In genomic region chr14:93430319-93430801, GRCh38 we compare ENCODE assay signal across 10 cellular contexts. TPM values are rescaled to one million over a fixed set of nuclear protein-coding genes. Genes with fewer than 3 reads are reported as not detected.
DNase-seq lines count a peak whose midpoint lies in the region; ATAC-seq, FAIRE-seq and TF ChIP-seq lines count a peak whose summit lies in the region.
"Had no signal": no experiment of that assay in that cellular context is flagged by ENCODE, and none has a peak within 500 bp of the region (broad histone marks: within the 10 kb centered on the region; RNA-seq: fewer than 3 reads in every experiment).

No MANE protein-coding gene starts in this region.

- H3K27ac ChIP-seq in heart right ventricle (no peak overlapping the region), WERI-Rb-1 (peak overlapping the region; percentile 74)

- peaks cover 0 to 25% (median 19%) of the 10 kb centered on the region in 11 donors for H3K9me3 ChIP-seq in heart right ventricle
- no peaks in the 10 kb centered on the region for H3K9me3 ChIP-seq in WERI-Rb-1 (ENCODE audit: severe bottlenecking)

- TF ChIP-seq CTCF in heart right ventricle (IDR thresholded peaks at IDR 0.05) (no peak), WERI-Rb-1 (IDR thresholded peaks at IDR 0.05; ENCODE audit: low read depth, low read length) (no peak)

- in situ Hi-C loops in KBM-7 (cut with MboI; ENCODE audit: low pct_unique_long_range_greater_than_20kb, low sequenced_read_pairs), result no loop called here

- H3K36me3 ChIP-seq in heart right ventricle (no peaks in the 10 kb centered on the region), WERI-Rb-1 (no peaks in the 10 kb centered on the region)

- H3K4me1 ChIP-seq in heart right ventricle, result peaks cover 0 to 11% (median 4%) of the 10 kb centered on the region in 9 donors

- intact Hi-C loops in heart right ventricle (cut with DNase I) (no loop called here), cardiac septum (cut with DNase I) (no loop called here)

- H3K27me3 ChIP-seq in heart right ventricle, result peaks cover 0 to 56% (median 33%) of the 10 kb centered on the region in 7 donors
- no peaks in the 10 kb centered on the region for H3K27me3 ChIP-seq in WERI-Rb-1 (ENCODE audit: insufficient read depth, low read depth, severe bottlenecking)

- no peak for DNase-seq in heart right ventricle
- no peak for DNase-seq in cardiac septum (ENCODE audit: low spot score)
- peak; percentile 91 for DNase-seq in WERI-Rb-1
- DNase-seq in iPS-NIHi11 (ENCODE audit: low spot score), result peak; percentile 83
- DNase-seq in urothelium cell line (ENCODE audit: low spot score), result peak; percentile 30
- DNase-seq in activated CD4-positive, alpha-beta T cell treated with anti-CD3 and anti-CD28 coated beads for 48 hours, result no peak
- no peak for DNase-seq in KBM-7
- DNase-seq: activated T-cell treated with anti-CD3 and anti-CD28 coated beads, Interleukin-2, amount 50 U/mL, for 24 hours had no signal

- H3K4me3 ChIP-seq in heart right ventricle (peak overlapping the region in 9 of 10 donors; percentile 9 to 42 (median 37)), WERI-Rb-1 (ENCODE audit: low read depth, low read length) (peak overlapping the region; percentile 72)

- WGBS in heart right ventricle, 2 donors, result 1% methylated on average over 36 of the region's 36 CpGs

- ATAC-seq in heart right ventricle, result no peak
- ATAC-seq in HG02852 (IDR thresholded peaks at IDR 0.05; ENCODE audit: unreplicated experiment), result no peak

- FAIRE-seq in urothelium cell line (lab: Jason Lieb, UNC), result no peak

RNA-seq across cellular contexts. Expression of gene UNC79, which starts 0.4 kb away (rescaled TPM):
- total RNA-seq in heart right ventricle (under 1 TPM; 0.32 to 0.89 (median 0.45) TPM), cardiac septum (0.51 TPM)
- polyA plus RNA-seq in heart right ventricle, result under 1 TPM; 0.01 to 0.07 TPM
- total RNA-seq: lung microvascular endothelial cell had no signal

Comparison
In these comparisons a context has a peak if more than half of its experiments do, and no peak if none do; other contexts are left out.
1. DNase-seq: peak in WERI-Rb-1 (single experiment), iPS-NIHi11 (single experiment) and urothelium cell line (single experiment); none in heart right ventricle (0 of 2), cardiac septum (single experiment), activated CD4-positive, alpha-beta T cell treated with anti-CD3 and anti-CD28 coated beads for 48 hours (single experiment) and KBM-7 (single experiment).